19 cellular contexts compared by ENCODE assay signal in genomic region chr5:32471784-32472183, GRCh38. TPM values are rescaled to one million over a fixed set of nuclear protein-coding genes. Genes with fewer than 3 reads are reported as not detected.
DNase-seq lines count a peak whose midpoint lies in the region; ATAC-seq, FAIRE-seq and TF ChIP-seq lines count a peak whose summit lies in the region.
"Had no signal": no experiment of that assay in that cellular context is flagged by ENCODE, and none has a peak within 500 bp of the region (broad histone marks: within the 10 kb centered on the region; RNA-seq: fewer than 3 reads in every experiment).

No MANE protein-coding gene starts in this region.

- H3K4me1 ChIP-seq in body of pancreas = no peaks in the 10 kb centered on the region
- H3K4me1 ChIP-seq: gastrocnemius medialis had no signal

- no peak overlapping the region for H3K27ac ChIP-seq in body of pancreas
- H3K27ac ChIP-seq: gastrocnemius medialis had no signal

- H3K4me1 Mint-ChIP-seq in natural killer cell treated with Interleukin-12 subunit alpha and Interleukin-12 subunit beta and Interleukin-15 and Interleukin-18, amount 100 ng/mL, for 72 hours (ENCODE audit: low read depth in 2 of 2) = no peaks in the 10 kb centered on the region
- H3K4me1 Mint-ChIP-seq: activated naive CD8-positive, alpha-beta T cell treated with anti-CD3 and anti-CD28 coated beads for 36 hours; stimulated activated memory B cell treated with anti-CD40 and anti-IgM and Interleukin-4, amounts not matched to agents 10 μg/mL and 1 μg/mL and 100 μg/mL, for 72 hours had no signal

- FAIRE-seq in HTR-8/SVneo (lab: Jason Lieb, UNC) = peak; percentile 4
- FAIRE-seq: bronchial epithelial cell, small intestine had no signal

- TF ChIP-seq POLR2A in body of pancreas (IDR thresholded peaks at IDR 0.05) = no peak

- DNase-seq in Caki2 (ENCODE audit: low read depth) (peak; percentile 33), HTR-8/SVneo (ENCODE audit: insufficient read length, low spot score) (no peak), body of pancreas (peak in 3 of 4 donors; percentile 9 to 21 (median 17)), midbrain (lab: John Stamatoyannopoulos, UW) (peak; percentile 4), NCI-H128 (lab: John Stamatoyannopoulos, UW; ENCODE audit: unreplicated experiment) (no peak), occipital lobe (lab: John Stamatoyannopoulos, UW) (no peak)
- DNase-seq in natural killer cell treated with Interleukin-12 subunit alpha and Interleukin-12 subunit beta and Interleukin-15 and Interleukin-18, amount 100 ng/mL, for 72 hours (ENCODE audit: low spot score) = no peak
- DNase-seq: activated CD4-positive, alpha-beta T cell treated with anti-CD3 and anti-CD28 coated beads, Interleukin-2, amount 50 U/mL, for 1 hour; activated naive CD8-positive, alpha-beta T cell treated with anti-CD3 and anti-CD28 coated beads for 36 hours; activated T-cell treated with anti-CD3 and anti-CD28 coated beads, Interleukin-2, amount 50 U/mL, for 1 hour; DMS79 treated with DMSO at 0.1 percent for 48 hours; gastrocnemius medialis; KBM-7; NCI-H2029 treated with DMSO at 0.1 percent for 48 hours; small intestine had no signal

- ATAC-seq in body of pancreas (peak; percentile 27), GM19455 (IDR thresholded peaks at IDR 0.05; ENCODE audit: unreplicated experiment) (no peak)
- no peak for ATAC-seq in natural killer cell treated with Interleukin-12 subunit alpha and Interleukin-12 subunit beta and Interleukin-15 and Interleukin-18, amount 100 ng/mL, for 72 hours
- ATAC-seq: gastrocnemius medialis; Right ventricle myocardium inferior; stimulated activated memory B cell treated with anti-CD40 and anti-IgM and Interleukin-4, amounts not matched to agents 10 μg/mL and 1 μg/mL and 100 μg/mL, for 72 hours had no signal

- 77 to 80% methylated on average over 2 of the region's 2 CpGs for WGBS in body of pancreas, 2 donors

- intact Hi-C loops in body of pancreas (cut with DNase I) = no loop called here

- H3K9me3 Mint-ChIP-seq in natural killer cell treated with Interleukin-12 subunit alpha and Interleukin-12 subunit beta and Interleukin-15 and Interleukin-18, amount 100 ng/mL, for 72 hours = no peaks in the 10 kb centered on the region
- H3K9me3 Mint-ChIP-seq: activated naive CD8-positive, alpha-beta T cell treated with anti-CD3 and anti-CD28 coated beads for 36 hours; stimulated activated memory B cell treated with anti-CD40 and anti-IgM and Interleukin-4, amounts not matched to agents 10 μg/mL and 1 μg/mL and 100 μg/mL, for 72 hours had no signal

- H3K27me3 ChIP-seq in body of pancreas = no peaks in the 10 kb centered on the region
- H3K27me3 ChIP-seq: gastrocnemius medialis had no signal

- H3K36me3 Mint-ChIP-seq in natural killer cell treated with Interleukin-12 subunit alpha and Interleukin-12 subunit beta and Interleukin-15 and Interleukin-18, amount 100 ng/mL, for 72 hours = no peaks in the 10 kb centered on the region
- H3K36me3 Mint-ChIP-seq: activated naive CD8-positive, alpha-beta T cell treated with anti-CD3 and anti-CD28 coated beads for 36 hours; stimulated activated memory B cell treated with anti-CD40 and anti-IgM and Interleukin-4, amounts not matched to agents 10 μg/mL and 1 μg/mL and 100 μg/mL, for 72 hours had no signal

- peaks cover 5 to 7% of the 10 kb centered on the region in 2 donors for H3K27me3 Mint-ChIP-seq in natural killer cell treated with Interleukin-12 subunit alpha and Interleukin-12 subunit beta and Interleukin-15 and Interleukin-18, amount 100 ng/mL, for 72 hours
- H3K27me3 Mint-ChIP-seq: activated naive CD8-positive, alpha-beta T cell treated with anti-CD3 and anti-CD28 coated beads for 36 hours; stimulated activated memory B cell treated with anti-CD40 and anti-IgM and Interleukin-4, amounts not matched to agents 10 μg/mL and 1 μg/mL and 100 μg/mL, for 72 hours had no signal

- in situ Hi-C loops in Caki2 (cut with HindIII; ENCODE audit: low pct_unique_long_range_greater_than_20kb, low sequenced_read_pairs) = no loop called here

- no peak overlapping the region for H3K4me3 ChIP-seq in body of pancreas
- H3K4me3 ChIP-seq: gastrocnemius medialis had no signal

- H3K9me3 ChIP-seq in body of pancreas = no peaks in the 10 kb centered on the region
- H3K9me3 ChIP-seq: gastrocnemius medialis had no signal

- H3K36me3 ChIP-seq in body of pancreas (replicated peaks in 1 of 2; ENCODE audit: insufficient read depth in 1 of 2, low read depth in 2 of 2) = no peaks in the 10 kb centered on the region
- H3K36me3 ChIP-seq: gastrocnemius medialis had no signal

- no peak overlapping the region for H3K4me3 Mint-ChIP-seq in natural killer cell treated with Interleukin-12 subunit alpha and Interleukin-12 subunit beta and Interleukin-15 and Interleukin-18, amount 100 ng/mL, for 72 hours
- H3K4me3 Mint-ChIP-seq: activated naive CD8-positive, alpha-beta T cell treated with anti-CD3 and anti-CD28 coated beads for 36 hours; stimulated activated memory B cell treated with anti-CD40 and anti-IgM and Interleukin-4, amounts not matched to agents 10 μg/mL and 1 μg/mL and 100 μg/mL, for 72 hours had no signal

- H3K27ac Mint-ChIP-seq in natural killer cell treated with Interleukin-12 subunit alpha and Interleukin-12 subunit beta and Interleukin-15 and Interleukin-18, amount 100 ng/mL, for 72 hours = no peak overlapping the region
- H3K27ac Mint-ChIP-seq: activated naive CD8-positive, alpha-beta T cell treated with anti-CD3 and anti-CD28 coated beads for 36 hours; stimulated activated memory B cell treated with anti-CD40 and anti-IgM and Interleukin-4, amounts not matched to agents 10 μg/mL and 1 μg/mL and 100 μg/mL, for 72 hours had no signal

- TF ChIP-seq CTCF in body of pancreas (IDR thresholded peaks at IDR 0.05) = peak in 5 of 7 experiments; percentile 6 to 35 (median 28)

RNA-seq across cellular contexts. Expression of gene ZFR, which starts 27.2 kb away (rescaled TPM):
- 43.8 and 44.6 TPM in 2 replicates for total RNA-seq in Caki2 (2014; rRNA removed; shearing (Covaris generic); ENCODE audit: low replicate concordance)
- total RNA-seq in body of pancreas (10 to 100 TPM; 25.1 to 48.0 TPM), occipital lobe (135 TPM)
- total RNA-seq in natural killer cell treated with Interleukin-12 subunit alpha and Interleukin-12 subunit beta and Interleukin-15 and Interleukin-18, amount 100 ng/mL, for 72 hours = 10 to 100 TPM; 58.2 to 70.5 TPM

Comparison
In these comparisons a context has a peak if more than half of its experiments do, and no peak if none do; other contexts are left out.
1. DNase-seq: peak in Caki2 (single experiment), body of pancreas (3 of 4) and midbrain (single experiment); none in HTR-8/SVneo (single experiment), NCI-H128 (single experiment), occipital lobe (single experiment) and natural killer cell treated with Interleukin-12 subunit alpha and Interleukin-12 subunit beta and Interleukin-15 and Interleukin-18, amount 100 ng/mL, for 72 hours (single experiment).